Comparison of ENCODE assay signal across 8 cellular contexts in the genomic region with DNA sequence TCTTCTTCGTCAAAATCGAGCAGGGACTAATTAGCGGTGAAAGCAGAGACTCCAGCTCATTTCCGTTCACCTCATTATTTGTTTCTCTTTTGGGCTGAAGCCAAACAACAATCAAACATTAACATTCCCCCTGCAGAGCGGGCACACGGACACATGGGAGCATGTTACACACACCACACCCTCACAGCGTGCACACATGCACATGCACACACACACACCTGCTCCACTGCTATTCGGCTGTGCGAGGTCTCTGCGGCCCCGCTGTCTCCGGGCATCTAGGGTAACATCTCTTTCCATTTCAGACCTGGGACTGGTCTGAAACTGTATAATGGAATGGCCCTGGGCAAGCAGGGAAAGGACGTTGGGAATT. TPM values are rescaled to one million over a fixed set of nuclear protein-coding genes. Genes with fewer than 3 reads are reported as not detected.
A peak's percentile ranks its signal among the peaks of the same experiment; 100 is the strongest.
DNase-seq lines count a peak whose midpoint lies in the region; TF ChIP-seq lines count a peak whose summit lies in the region.

No MANE protein-coding gene starts in this region.

- peak overlapping the region; percentile 65 for H3K4me2 ChIP-seq in fibroblast of lung (ENCODE audit: extremely low read depth, insufficient read depth, low read length)

- H3K27ac ChIP-seq in fibroblast of lung (ENCODE audit: insufficient read depth, low read length): no peak overlapping the region

- H3K4me1 ChIP-seq in fibroblast of lung (ENCODE audit: control insufficient read depth, extremely low read depth, insufficient read depth, low read length): peaks cover 8% of the 10 kb centered on the region

- H3K36me3 ChIP-seq in fibroblast of lung (ENCODE audit: control insufficient read depth, insufficient read depth, low read length): no peaks in the 10 kb centered on the region

- no peak for TF ChIP-seq CTCF in fibroblast of lung (conservative IDR thresholded peaks at IDR 0.05 in 1 of 2, IDR thresholded peaks at IDR 0.05 in 1 of 2; ENCODE audit: low read depth in 1 of 2, low read length in 2 of 2)

- no peak overlapping the region for H3K9ac ChIP-seq in fibroblast of lung (ENCODE audit: insufficient read depth, low read length)

- H2AFZ ChIP-seq in fibroblast of lung (ENCODE audit: low read length): peak overlapping the region; percentile 99

- H3K9me3 ChIP-seq in fibroblast of lung (ENCODE audit: control insufficient read depth, insufficient read depth, low read depth, low read length): no peaks in the 10 kb centered on the region

- H3K79me2 ChIP-seq in fibroblast of lung (ENCODE audit: control insufficient read depth, insufficient read depth, low read length): no peaks in the 10 kb centered on the region

- H3K4me3 ChIP-seq in fibroblast of lung (replicated peaks in 1 of 4; ENCODE audit: control extremely low read depth in 1 of 4, insufficient read depth in 1 of 4, low read depth in 3 of 4, low read length in 4 of 4) (peak overlapping the region; percentile 67 to 74 (median 69)), skeletal muscle cell (ENCODE audit: low read depth, low read length) (peak overlapping the region; percentile 58)

- peak; percentile 16 for DNase-seq in stimulated activated CD4-positive, alpha-beta T cell treated with anti-CD3 and anti-CD28 coated beads, Interleukin-4, amount 100 ng/mL, for 1 hour
- no peak for DNase-seq in stimulated activated CD4-positive, alpha-beta T cell treated with anti-CD3 and anti-CD28 coated beads, Interleukin-12 subunit alpha, Interleukin-12 subunit beta, amount 100 ng/mL, for 4 hours
- DNase-seq in fibroblast of lung (ENCODE audit: low read depth in 2 of 2): peak in 1 of 2 donors; percentile 19
- no peak for DNase-seq in skeletal muscle cell (ENCODE audit: low read depth)
- no peak for DNase-seq in SKM-1 treated with dmso at 0.1 percent for 144 hours (lab: John Stamatoyannopoulos, UW; ENCODE audit: unreplicated experiment)
- DNase-seq in NK-92 (lab: John Stamatoyannopoulos, UW; ENCODE audit: unreplicated experiment): no peak
- DNase-seq in AG08396 (ENCODE audit: low spot score): no peak

- H3K27me3 ChIP-seq in fibroblast of lung (ENCODE audit: control insufficient read depth, insufficient read depth, low read length): no peaks in the 10 kb centered on the region

- H4K20me1 ChIP-seq in fibroblast of lung (ENCODE audit: control insufficient read depth, extremely low read depth, insufficient read depth, low read length): no peaks in the 10 kb centered on the region

TF ChIP-seq in PFSK-1, 5 proteins besides CTCF, POLR2A, EP300 and RAD21:
- TF ChIP-seq SIN3A (IDR thresholded peaks at IDR 0.05; ENCODE audit: borderline replicate concordance, insufficient read depth, low read length): no peak
- peak; percentile 8 for TF ChIP-seq FOXP2 (optimal IDR thresholded peaks at IDR 0.05; ENCODE audit: borderline replicate concordance, extremely low read depth, extremely low read length, insufficient read depth)
TF ChIP-seq in PFSK-1: peak in this region for 1.

RNA-seq across cellular contexts. Expression of a gene that starts 58.4 kb away (rescaled TPM):
- 71.6 TPM for polyA plus RNA-seq in PFSK-1 (2012; ENCODE audit: insufficient read length, low read depth)
- 28.8 and 41.0 TPM in 2 replicates for total RNA-seq in fibroblast of lung
- polyA plus RNA-seq in fibroblast of lung: 40.0 and 58.1 TPM in 2 replicates
- 21.9 and 30.3 TPM in 2 replicates for polyA plus RNA-seq in fibroblast of lung (2012)
- 16.8 and 22.9 TPM in 2 replicates for polyA minus RNA-seq in fibroblast of lung (ENCODE audit: low replicate concordance)
